In the genomic region with DNA sequence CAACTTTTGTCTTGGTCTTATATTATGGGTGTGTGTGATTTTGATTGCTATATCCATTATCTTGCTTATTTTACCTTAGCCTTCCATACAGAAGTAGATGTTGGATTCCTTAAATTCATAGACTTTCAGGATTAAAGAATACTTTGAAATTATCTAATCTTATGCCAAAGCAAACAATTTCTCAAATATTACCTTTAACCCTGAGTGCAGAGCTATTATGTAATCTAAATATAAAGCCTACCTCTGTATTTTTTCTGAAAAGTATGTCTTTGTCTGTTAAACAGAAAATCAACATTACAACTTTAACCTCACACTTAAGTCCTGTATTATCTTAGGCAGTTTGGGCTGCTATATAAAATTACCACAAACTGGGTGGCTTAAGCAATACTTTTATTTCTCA, we compare ENCODE assay signal across 29 cellular contexts.
"Had no signal": no experiment of that assay in that cellular context is flagged by ENCODE, and none has a peak within 500 bp of the region (broad histone marks: within the 10 kb centered on the region; RNA-seq: fewer than 3 reads in every experiment).

No MANE protein-coding gene starts in this region.

- H3K9me3 ChIP-seq: stomach, suprapubic skin, testis, thoracic aorta, thyroid gland, tibial artery, tibial nerve, transverse colon, upper lobe of left lung, upper lobe of right lung, uterus, vagina had no signal

- H3K27me3 ChIP-seq: stomach, suprapubic skin, testis, thyroid gland, tibial artery, tibial nerve, transverse colon, upper lobe of left lung, upper lobe of right lung, uterus, vagina had no signal

- ATAC-seq: stimulated activated effector memory CD8-positive, alpha-beta T cell treated with anti-CD3 and anti-CD28 coated beads, Interleukin-12 subunit alpha, Interleukin-12 subunit beta, amount 100 ng/mL, for 72 hours; stimulated activated memory B cell treated with anti-CD40 and anti-IgM and Interleukin-4, amounts not matched to agents 10 μg/mL and 1 μg/mL and 100 μg/mL, for 72 hours; stimulated activated naive B cell treated with anti-CD40 and anti-IgM and Interleukin-4, amounts not matched to agents 10 μg/mL and 1 μg/mL and 100 μg/mL, for 72 hours; stimulated activated naive CD8-positive, alpha-beta T cell treated with anti-CD3 and anti-CD28 coated beads, Interleukin-15, amount 100 ng/mL, for 72 hours; stimulated activated naive CD8-positive, alpha-beta T cell treated with anti-CD3 and anti-CD28 coated beads, Interleukin-15, Interleukin-2, amounts not matched to agents 100 U/mL and 50 U/mL, for 24 hours; upper lobe of right lung had no signal

- H3K27me3 Mint-ChIP-seq: stimulated activated memory B cell treated with anti-CD40 and anti-IgM and Interleukin-4, amounts not matched to agents 10 μg/mL and 1 μg/mL and 100 μg/mL, for 72 hours; stimulated activated naive B cell treated with anti-CD40 and anti-IgM and Interleukin-4, amounts not matched to agents 10 μg/mL and 1 μg/mL and 100 μg/mL, for 72 hours; stimulated activated naive CD8-positive, alpha-beta T cell treated with anti-CD3 and anti-CD28 coated beads, Interleukin-15, amount 100 ng/mL, for 72 hours; stimulated activated naive CD8-positive, alpha-beta T cell treated with anti-CD3 and anti-CD28 coated beads, Interleukin-15, Interleukin-2, amounts not matched to agents 100 ng/mL and 50 ng/mL, for 24 hours had no signal

- H3K36me3 ChIP-seq: stomach, suprapubic skin, thoracic aorta, thyroid gland, tibial artery, tibial nerve, transverse colon, upper lobe of left lung, upper lobe of right lung, uterus, vagina had no signal

- H3K4me1 Mint-ChIP-seq: stimulated activated effector memory CD8-positive, alpha-beta T cell treated with anti-CD3 and anti-CD28 coated beads, Interleukin-12 subunit alpha, Interleukin-12 subunit beta, amount 100 ng/mL, for 72 hours; stimulated activated memory B cell treated with anti-CD40 and anti-IgM and Interleukin-4, amounts not matched to agents 10 μg/mL and 1 μg/mL and 100 μg/mL, for 72 hours; stimulated activated naive B cell treated with anti-CD40 and anti-IgM and Interleukin-4, amounts not matched to agents 10 μg/mL and 1 μg/mL and 100 μg/mL, for 72 hours; stimulated activated naive CD8-positive, alpha-beta T cell treated with anti-CD3 and anti-CD28 coated beads, Interleukin-15, amount 100 ng/mL, for 72 hours had no signal

- FAIRE-seq: urothelium cell line had no signal

- H3K36me3 Mint-ChIP-seq: stimulated activated effector memory CD8-positive, alpha-beta T cell treated with anti-CD3 and anti-CD28 coated beads, Interleukin-12 subunit alpha, Interleukin-12 subunit beta, amount 100 ng/mL, for 72 hours; stimulated activated memory B cell treated with anti-CD40 and anti-IgM and Interleukin-4, amounts not matched to agents 10 μg/mL and 1 μg/mL and 100 μg/mL, for 72 hours; stimulated activated naive B cell treated with anti-CD40 and anti-IgM and Interleukin-4, amounts not matched to agents 10 μg/mL and 1 μg/mL and 100 μg/mL, for 72 hours; type B pancreatic cell had no signal

- H3K4me3 ChIP-seq: stomach, suprapubic skin, testis, thoracic aorta, thyroid gland, tibial artery, tibial nerve, transverse colon, upper lobe of left lung, upper lobe of right lung, uterus, vagina had no signal

- DNase-seq: stimulated activated CD4-positive, alpha-beta T cell treated with anti-CD3 and anti-CD28 coated beads, Interleukin-2, amount 100 ng/mL, for 48 hours; stimulated activated CD4-positive, alpha-beta T cell treated with anti-CD3 and anti-CD28 coated beads, Interleukin-4, amount 100 ng/mL, for 1 hour; stimulated activated CD4-positive, alpha-beta T cell treated with anti-CD3 and anti-CD28 coated beads, Interleukin-4, amount 100 ng/mL, for 24 hours; stimulated activated CD4-positive, alpha-beta T cell treated with anti-CD3 and anti-CD28 coated beads, Interleukin-4, amount 100 ng/mL, for 4 hours; stimulated activated CD8-positive, alpha-beta memory T cell treated with anti-CD3 and anti-CD28 coated beads, Interleukin-4, amount 100 ng/mL, for 48 hours; stimulated activated naive B cell treated with anti-CD40 and anti-IgM and Interleukin-4, amounts not matched to agents 10 μg/mL and 1 μg/mL and 100 μg/mL, for 72 hours; stimulated activated naive CD4-positive, alpha-beta T cell; stimulated activated naive CD4-positive, alpha-beta T cell treated with Interleukin-2 at 50 U/mL for 16 hours; stimulated activated naive CD8-positive, alpha-beta T cell treated with anti-CD3 and anti-CD28 coated beads, Interleukin-15, amount 100 ng/mL, for 72 hours; stimulated activated naive CD8-positive, alpha-beta T cell treated with anti-CD3 and anti-CD28 coated beads, Interleukin-15, Interleukin-2, amounts not matched to agents 100 U/mL and 50 U/mL, for 24 hours; stomach; substantia nigra; testis; thyroid gland; tibial artery; transverse colon; trophoblast cell; upper lobe of left lung; upper lobe of right lung; uterus had no signal

- H3K9me3 Mint-ChIP-seq: stimulated activated memory B cell treated with anti-CD40 and anti-IgM and Interleukin-4, amounts not matched to agents 10 μg/mL and 1 μg/mL and 100 μg/mL, for 72 hours; stimulated activated naive B cell treated with anti-CD40 and anti-IgM and Interleukin-4, amounts not matched to agents 10 μg/mL and 1 μg/mL and 100 μg/mL, for 72 hours; stimulated activated naive CD8-positive, alpha-beta T cell treated with anti-CD3 and anti-CD28 coated beads, Interleukin-15, Interleukin-2, amounts not matched to agents 100 ng/mL and 50 ng/mL, for 24 hours; type B pancreatic cell had no signal

- H3K27ac Mint-ChIP-seq: stimulated activated effector memory CD8-positive, alpha-beta T cell treated with anti-CD3 and anti-CD28 coated beads, Interleukin-12 subunit alpha, Interleukin-12 subunit beta, amount 100 ng/mL, for 72 hours; stimulated activated memory B cell treated with anti-CD40 and anti-IgM and Interleukin-4, amounts not matched to agents 10 μg/mL and 1 μg/mL and 100 μg/mL, for 72 hours; stimulated activated naive B cell treated with anti-CD40 and anti-IgM and Interleukin-4, amounts not matched to agents 10 μg/mL and 1 μg/mL and 100 μg/mL, for 72 hours; stimulated activated naive CD8-positive, alpha-beta T cell treated with anti-CD3 and anti-CD28 coated beads, Interleukin-15, amount 100 ng/mL, for 72 hours; stimulated activated naive CD8-positive, alpha-beta T cell treated with anti-CD3 and anti-CD28 coated beads, Interleukin-15, Interleukin-2, amounts not matched to agents 100 ng/mL and 50 ng/mL, for 24 hours; type B pancreatic cell had no signal

- H3K4me1 ChIP-seq: suprapubic skin, testis, thyroid gland, tibial artery, tibial nerve, transverse colon, upper lobe of left lung, upper lobe of right lung, uterus, vagina had no signal

- H3K4me3 Mint-ChIP-seq: stimulated activated effector memory CD8-positive, alpha-beta T cell treated with anti-CD3 and anti-CD28 coated beads, Interleukin-12 subunit alpha, Interleukin-12 subunit beta, amount 100 ng/mL, for 72 hours; stimulated activated memory B cell treated with anti-CD40 and anti-IgM and Interleukin-4, amounts not matched to agents 10 μg/mL and 1 μg/mL and 100 μg/mL, for 72 hours; stimulated activated naive B cell treated with anti-CD40 and anti-IgM and Interleukin-4, amounts not matched to agents 10 μg/mL and 1 μg/mL and 100 μg/mL, for 72 hours; stimulated activated naive CD8-positive, alpha-beta T cell treated with anti-CD3 and anti-CD28 coated beads, Interleukin-15, amount 100 ng/mL, for 72 hours; stimulated activated naive CD8-positive, alpha-beta T cell treated with anti-CD3 and anti-CD28 coated beads, Interleukin-15, Interleukin-2, amounts not matched to agents 100 ng/mL and 50 ng/mL, for 24 hours; type B pancreatic cell had no signal

- H3K27ac ChIP-seq: stomach, suprapubic skin, testis, thoracic aorta, thyroid gland, tibial artery, tibial nerve, transverse colon, upper lobe of left lung, upper lobe of right lung, uterus, vagina had no signal
